Comparison of ENCODE assay signal across 1 cellular context in the genomic region with DNA sequence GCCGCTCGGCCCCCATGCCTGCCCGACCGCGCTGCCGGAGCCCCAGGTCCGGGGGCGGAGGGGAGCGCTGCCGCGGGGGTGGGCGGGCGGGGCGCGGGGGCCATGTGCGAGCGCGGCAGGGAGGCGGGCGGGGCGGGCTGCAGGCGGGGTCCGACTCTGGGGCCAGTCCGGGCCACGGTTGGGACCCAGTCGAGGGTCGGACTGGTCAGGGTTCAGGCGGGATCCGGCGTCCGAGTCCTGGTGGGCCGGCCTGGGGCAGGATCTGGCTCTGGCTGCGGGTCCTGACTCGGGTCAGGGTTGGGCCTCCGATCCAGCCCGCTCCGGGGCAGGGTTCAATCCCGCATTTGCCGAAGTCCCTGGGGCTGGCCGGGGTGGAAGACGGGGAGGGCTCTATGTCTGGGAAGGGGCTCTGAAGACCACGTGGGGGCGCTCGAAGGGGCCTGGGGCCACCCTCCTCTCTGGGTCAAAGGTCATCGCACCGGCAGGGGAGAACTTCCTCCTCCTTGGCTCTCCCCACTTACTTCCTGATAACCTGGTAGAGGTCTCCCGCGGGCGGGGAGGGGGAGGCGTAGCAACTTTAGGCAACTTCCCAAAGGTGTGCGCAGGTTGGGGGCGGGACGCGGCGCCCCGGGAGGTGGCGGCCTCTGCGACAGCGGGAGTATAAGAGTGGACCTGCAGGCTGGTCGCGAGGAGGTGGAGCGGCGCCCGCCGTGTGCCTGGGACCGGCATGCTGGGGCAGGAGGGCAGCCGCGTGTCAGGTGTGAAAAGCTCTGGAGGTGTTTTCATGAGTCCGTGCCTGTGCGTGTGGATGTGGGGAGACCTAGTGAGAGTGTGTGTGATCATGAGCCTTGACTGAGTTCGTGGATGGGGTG.
TF ChIP-seq lines count a peak whose summit lies in the region.

No MANE protein-coding gene starts in this region.

TF ChIP-seq in GM23338, 12 proteins besides CTCF, POLR2A, EP300 and RAD21 (continued from another document):
- TF ChIP-seq, protein P1, sequence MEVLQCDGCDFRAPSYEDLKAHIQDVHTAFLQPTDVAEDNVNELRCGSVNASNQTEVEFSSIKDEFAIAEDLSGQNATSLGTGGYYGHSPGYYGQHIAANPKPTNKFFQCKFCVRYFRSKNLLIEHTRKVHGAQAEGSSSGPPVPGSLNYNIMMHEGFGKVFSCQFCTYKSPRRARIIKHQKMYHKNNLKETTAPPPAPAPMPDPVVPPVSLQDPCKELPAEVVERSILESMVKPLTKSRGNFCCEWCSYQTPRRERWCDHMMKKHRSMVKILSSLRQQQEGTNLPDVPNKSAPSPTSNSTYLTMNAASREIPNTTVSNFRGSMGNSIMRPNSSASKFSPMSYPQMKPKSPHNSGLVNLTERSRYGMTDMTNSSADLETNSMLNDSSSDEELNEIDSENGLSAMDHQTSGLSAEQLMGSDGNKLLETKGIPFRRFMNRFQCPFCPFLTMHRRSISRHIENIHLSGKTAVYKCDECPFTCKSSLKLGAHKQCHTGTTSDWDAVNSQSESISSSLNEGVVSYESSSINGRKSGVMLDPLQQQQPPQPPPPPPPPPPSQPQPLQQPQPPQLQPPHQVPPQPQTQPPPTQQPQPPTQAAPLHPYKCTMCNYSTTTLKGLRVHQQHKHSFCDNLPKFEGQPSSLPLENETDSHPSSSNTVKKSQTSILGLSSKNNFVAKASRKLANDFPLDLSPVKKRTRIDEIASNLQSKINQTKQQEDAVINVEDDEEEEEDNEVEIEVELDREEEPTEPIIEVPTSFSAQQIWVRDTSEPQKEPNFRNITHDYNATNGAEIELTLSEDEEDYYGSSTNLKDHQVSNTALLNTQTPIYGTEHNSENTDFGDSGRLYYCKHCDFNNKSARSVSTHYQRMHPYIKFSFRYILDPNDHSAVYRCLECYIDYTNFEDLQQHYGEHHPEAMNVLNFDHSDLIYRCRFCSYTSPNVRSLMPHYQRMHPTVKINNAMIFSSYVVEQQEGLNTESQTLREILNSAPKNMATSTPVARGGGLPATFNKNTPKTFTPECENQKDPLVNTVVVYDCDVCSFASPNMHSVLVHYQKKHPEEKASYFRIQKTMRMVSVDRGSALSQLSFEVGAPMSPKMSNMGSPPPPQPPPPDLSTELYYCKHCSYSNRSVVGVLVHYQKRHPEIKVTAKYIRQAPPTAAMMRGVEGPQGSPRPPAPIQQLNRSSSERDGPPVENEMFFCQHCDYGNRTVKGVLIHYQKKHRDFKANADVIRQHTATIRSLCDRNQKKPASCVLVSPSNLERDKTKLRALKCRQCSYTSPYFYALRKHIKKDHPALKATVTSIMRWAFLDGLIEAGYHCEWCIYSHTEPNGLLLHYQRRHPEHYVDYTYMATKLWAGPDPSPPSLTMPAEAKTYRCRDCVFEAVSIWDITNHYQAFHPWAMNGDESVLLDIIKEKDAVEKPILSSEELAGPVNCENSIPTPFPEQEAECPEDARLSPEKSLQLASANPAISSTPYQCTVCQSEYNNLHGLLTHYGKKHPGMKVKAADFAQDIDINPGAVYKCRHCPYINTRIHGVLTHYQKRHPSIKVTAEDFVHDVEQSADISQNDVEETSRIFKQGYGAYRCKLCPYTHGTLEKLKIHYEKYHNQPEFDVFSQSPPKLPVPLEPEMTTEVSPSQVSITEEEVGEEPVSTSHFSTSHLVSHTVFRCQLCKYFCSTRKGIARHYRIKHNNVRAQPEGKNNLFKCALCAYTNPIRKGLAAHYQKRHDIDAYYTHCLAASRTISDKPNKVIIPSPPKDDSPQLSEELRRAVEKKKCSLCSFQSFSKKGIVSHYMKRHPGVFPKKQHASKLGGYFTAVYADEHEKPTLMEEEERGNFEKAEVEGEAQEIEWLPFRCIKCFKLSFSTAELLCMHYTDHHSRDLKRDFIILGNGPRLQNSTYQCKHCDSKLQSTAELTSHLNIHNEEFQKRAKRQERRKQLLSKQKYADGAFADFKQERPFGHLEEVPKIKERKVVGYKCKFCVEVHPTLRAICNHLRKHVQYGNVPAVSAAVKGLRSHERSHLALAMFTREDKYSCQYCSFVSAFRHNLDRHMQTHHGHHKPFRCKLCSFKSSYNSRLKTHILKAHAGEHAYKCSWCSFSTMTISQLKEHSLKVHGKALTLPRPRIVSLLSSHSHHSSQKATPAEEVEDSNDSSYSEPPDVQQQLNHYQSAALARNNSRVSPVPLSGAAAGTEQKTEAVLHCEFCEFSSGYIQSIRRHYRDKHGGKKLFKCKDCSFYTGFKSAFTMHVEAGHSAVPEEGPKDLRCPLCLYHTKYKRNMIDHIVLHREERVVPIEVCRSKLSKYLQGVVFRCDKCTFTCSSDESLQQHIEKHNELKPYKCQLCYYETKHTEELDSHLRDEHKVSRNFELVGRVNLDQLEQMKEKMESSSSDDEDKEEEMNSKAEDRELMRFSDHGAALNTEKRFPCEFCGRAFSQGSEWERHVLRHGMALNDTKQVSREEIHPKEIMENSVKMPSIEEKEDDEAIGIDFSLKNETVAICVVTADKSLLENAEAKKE (CRISPR knock-in tag; IDR thresholded peaks at IDR 0.05), result no peak
- TF ChIP-seq POLR2AphosphoS5 (IDR thresholded peaks at IDR 0.05; ENCODE audit: low read depth), result peak; percentile 56; the same call in 1 of the 2 replicates
- TF ChIP-seq ZNF114 (CRISPR knock-in tag; IDR thresholded peaks at IDR 0.05), result no peak
- TF ChIP-seq, protein P2, sequence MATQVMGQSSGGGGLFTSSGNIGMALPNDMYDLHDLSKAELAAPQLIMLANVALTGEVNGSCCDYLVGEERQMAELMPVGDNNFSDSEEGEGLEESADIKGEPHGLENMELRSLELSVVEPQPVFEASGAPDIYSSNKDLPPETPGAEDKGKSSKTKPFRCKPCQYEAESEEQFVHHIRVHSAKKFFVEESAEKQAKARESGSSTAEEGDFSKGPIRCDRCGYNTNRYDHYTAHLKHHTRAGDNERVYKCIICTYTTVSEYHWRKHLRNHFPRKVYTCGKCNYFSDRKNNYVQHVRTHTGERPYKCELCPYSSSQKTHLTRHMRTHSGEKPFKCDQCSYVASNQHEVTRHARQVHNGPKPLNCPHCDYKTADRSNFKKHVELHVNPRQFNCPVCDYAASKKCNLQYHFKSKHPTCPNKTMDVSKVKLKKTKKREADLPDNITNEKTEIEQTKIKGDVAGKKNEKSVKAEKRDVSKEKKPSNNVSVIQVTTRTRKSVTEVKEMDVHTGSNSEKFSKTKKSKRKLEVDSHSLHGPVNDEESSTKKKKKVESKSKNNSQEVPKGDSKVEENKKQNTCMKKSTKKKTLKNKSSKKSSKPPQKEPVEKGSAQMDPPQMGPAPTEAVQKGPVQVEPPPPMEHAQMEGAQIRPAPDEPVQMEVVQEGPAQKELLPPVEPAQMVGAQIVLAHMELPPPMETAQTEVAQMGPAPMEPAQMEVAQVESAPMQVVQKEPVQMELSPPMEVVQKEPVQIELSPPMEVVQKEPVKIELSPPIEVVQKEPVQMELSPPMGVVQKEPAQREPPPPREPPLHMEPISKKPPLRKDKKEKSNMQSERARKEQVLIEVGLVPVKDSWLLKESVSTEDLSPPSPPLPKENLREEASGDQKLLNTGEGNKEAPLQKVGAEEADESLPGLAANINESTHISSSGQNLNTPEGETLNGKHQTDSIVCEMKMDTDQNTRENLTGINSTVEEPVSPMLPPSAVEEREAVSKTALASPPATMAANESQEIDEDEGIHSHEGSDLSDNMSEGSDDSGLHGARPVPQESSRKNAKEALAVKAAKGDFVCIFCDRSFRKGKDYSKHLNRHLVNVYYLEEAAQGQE (IDR thresholded peaks at IDR 0.05; ENCODE audit: unreplicated experiment), result no peak
TF ChIP-seq in GM23338: peak in this region for 2.
